11 cellular contexts compared by ENCODE assay signal in genomic region chr1:15384301-15384901, GRCh38. TPM values are rescaled to one million over a fixed set of nuclear protein-coding genes. Genes with fewer than 3 reads are reported as not detected.
A peak's percentile ranks its signal among the peaks of the same experiment; 100 is the strongest.
DNase-seq lines count a peak whose midpoint lies in the region; ATAC-seq, FAIRE-seq and TF ChIP-seq lines count a peak whose summit lies in the region.
"Had no signal": no experiment of that assay in that cellular context is flagged by ENCODE, and none has a peak within 500 bp of the region (broad histone marks: within the 10 kb centered on the region; RNA-seq: fewer than 3 reads in every experiment).

No MANE protein-coding gene starts in this region.

- ATAC-seq in HG02981 (IDR thresholded peaks at IDR 0.05; ENCODE audit: unreplicated experiment) = peak; percentile 52
- peak; percentile 75 to 89 for ATAC-seq in natural killer cell treated with Interleukin-12 subunit alpha and Interleukin-12 subunit beta and Interleukin-15 and Interleukin-18, amount 100 ng/mL, for 72 hours

- H3K9me3 Mint-ChIP-seq in natural killer cell treated with Interleukin-12 subunit alpha and Interleukin-12 subunit beta and Interleukin-15 and Interleukin-18, amount 100 ng/mL, for 72 hours = no peaks in the 10 kb centered on the region
- H3K9me3 Mint-ChIP-seq: activated CD4-positive, alpha-beta memory T cell treated with anti-CD3 and anti-CD28 coated beads, Interleukin-2, amount 10 ng/mL, durations not matched to agents 7 days and 5 days had no signal

- peak overlapping the region; percentile 31 for H3K27ac ChIP-seq in caudate nucleus (ENCODE audit: low read depth, low read length)

- peak overlapping the region; percentile 54 to 85 for H3K27ac Mint-ChIP-seq in natural killer cell treated with Interleukin-12 subunit alpha and Interleukin-12 subunit beta and Interleukin-15 and Interleukin-18, amount 100 ng/mL, for 72 hours
- H3K27ac Mint-ChIP-seq: activated CD4-positive, alpha-beta memory T cell treated with anti-CD3 and anti-CD28 coated beads, Interleukin-2, amount 10 ng/mL, durations not matched to agents 7 days and 5 days had no signal

- DNase-seq in GM12891 (ENCODE audit: insufficient read length, low spot score) = peak; percentile 61
- DNase-seq in caudate nucleus (lab: John Stamatoyannopoulos, UW) = peak in 49 of 61 donors; percentile 7 to 72 (median 39)
- DNase-seq in natural killer cell treated with Interleukin-12 subunit alpha and Interleukin-12 subunit beta and Interleukin-15 and Interleukin-18, amount 100 ng/mL, for 72 hours (ENCODE audit: low spot score) = peak; percentile 71
- no peak for DNase-seq in Kasumi-1 (lab: John Stamatoyannopoulos, UW)
- DNase-seq in NCI-H146 (lab: John Stamatoyannopoulos, UW) = no peak
- DNase-seq in HEK293T (ENCODE audit: extremely low spot score) = no peak
- DNase-seq in RPMI8226 = no peak
- DNase-seq: activated CD4-positive, alpha-beta memory T cell treated with anti-CD3 and anti-CD28 coated beads, Interleukin-2, amount 10 ng/mL, durations not matched to agents 7 days and 5 days; MV-4-11; stimulated activated CD4-positive, alpha-beta T cell treated with anti-CD3 and anti-CD28 coated beads, Interleukin-1b, Interleukin-23, amount 100 ng/mL, for 48 hours had no signal

- no peaks in the 10 kb centered on the region for H3K36me3 Mint-ChIP-seq in natural killer cell treated with Interleukin-12 subunit alpha and Interleukin-12 subunit beta and Interleukin-15 and Interleukin-18, amount 100 ng/mL, for 72 hours

- peak overlapping the region; percentile 81 for H3K4me3 Mint-ChIP-seq in natural killer cell treated with Interleukin-12 subunit alpha and Interleukin-12 subunit beta and Interleukin-15 and Interleukin-18, amount 100 ng/mL, for 72 hours
- H3K4me3 Mint-ChIP-seq: activated CD4-positive, alpha-beta memory T cell treated with anti-CD3 and anti-CD28 coated beads, Interleukin-2, amount 10 ng/mL, durations not matched to agents 7 days and 5 days had no signal

- CTCF ChIA-PET in HEK293T (lab: Yijun Ruan, JAX) = no interaction called here

- POLR2A ChIA-PET in HEK293T (lab: Yijun Ruan, JAX) = no interaction called here

- FAIRE-seq in GM12891 (lab: Jason Lieb, UNC) = peak; percentile 85

- H3K27me3 Mint-ChIP-seq in natural killer cell treated with Interleukin-12 subunit alpha and Interleukin-12 subunit beta and Interleukin-15 and Interleukin-18, amount 100 ng/mL, for 72 hours = no peaks in the 10 kb centered on the region

- no peak for TF ChIP-seq POLR2A in GM12891 (IDR thresholded peaks at IDR 0.05; ENCODE audit: low read depth, low read length)

- peaks cover 32 to 34% of the 10 kb centered on the region in 2 donors for H3K4me1 Mint-ChIP-seq in natural killer cell treated with Interleukin-12 subunit alpha and Interleukin-12 subunit beta and Interleukin-15 and Interleukin-18, amount 100 ng/mL, for 72 hours (ENCODE audit: low read depth in 2 of 2)

TF ChIP-seq in GM12891, 5 proteins besides CTCF, POLR2A, EP300 and RAD21:
- TF ChIP-seq POLR2AphosphoS5 (IDR thresholded peaks at IDR 0.05; ENCODE audit: low read depth, low read length) = no peak
- peak; percentile 100 for TF ChIP-seq POU2F2 (IDR thresholded peaks at IDR 0.05; ENCODE audit: low read depth, low read length)

TF ChIP-seq in HEK293T, 16 proteins besides CTCF, POLR2A, EP300 and RAD21:
- TF ChIP-seq SUZ12 (IDR thresholded peaks at IDR 0.05) = no peak
- no peak for TF ChIP-seq NFRKB (IDR thresholded peaks at IDR 0.05)
- no peak for TF ChIP-seq FOXA1 (IDR thresholded peaks at IDR 0.05)
- no peak for TF ChIP-seq LEF1 (IDR thresholded peaks at IDR 0.05; ENCODE audit: borderline replicate concordance)
- TF ChIP-seq BHLHE40 (IDR thresholded peaks at IDR 0.05; ENCODE audit: borderline replicate concordance) = no peak
- no peak for TF ChIP-seq ARNT (IDR thresholded peaks at IDR 0.05)
- TF ChIP-seq PKNOX1 (IDR thresholded peaks at IDR 0.05) = no peak
- TF ChIP-seq FOXM1 (IDR thresholded peaks at IDR 0.05; ENCODE audit: borderline replicate concordance) = no peak
- no peak for TF ChIP-seq ELF4 (IDR thresholded peaks at IDR 0.05)
- no peak for TF ChIP-seq ZNF384 (IDR thresholded peaks at IDR 0.05)
- TF ChIP-seq SP1 (IDR thresholded peaks at IDR 0.05) = no peak
- TF ChIP-seq HDGF (IDR thresholded peaks at IDR 0.05; ENCODE audit: borderline replicate concordance) = no peak
- TF ChIP-seq CTBP1 (IDR thresholded peaks at IDR 0.05; ENCODE audit: borderline replicate concordance) = no peak
- no peak for TF ChIP-seq TARDBP (IDR thresholded peaks at IDR 0.05)
- no peak for TF ChIP-seq L3MBTL2 (conservative IDR thresholded peaks at IDR 0.05)
- TF ChIP-seq FOXK2 (IDR thresholded peaks at IDR 0.05) = no peak

RNA-seq across cellular contexts. Expression of gene EFHD2, which starts 25.3 kb away (rescaled TPM):
- polyA plus RNA-seq in GM12891 (2012; ENCODE audit: low read depth, missing spikeins) = 63.2 TPM
- total RNA-seq in natural killer cell treated with Interleukin-12 subunit alpha and Interleukin-12 subunit beta and Interleukin-15 and Interleukin-18, amount 100 ng/mL, for 72 hours = 100 to 1,000 TPM; 164 to 185 TPM

RNA-seq across cellular contexts. Expression of gene CTRC, which starts 53.8 kb away (rescaled TPM):
- polyA plus RNA-seq in GM12891 (2012; ENCODE audit: low read depth, missing spikeins) = not detected
- 1 to 10 TPM in 1 of 2 donors, under 1 TPM in 1; 0.53 to 2.3 TPM for total RNA-seq in natural killer cell treated with Interleukin-12 subunit alpha and Interleukin-12 subunit beta and Interleukin-15 and Interleukin-18, amount 100 ng/mL, for 72 hours

Comparison
In these comparisons a context has a peak if more than half of its experiments do, and no peak if none do; other contexts are left out.
1. DNase-seq: peak in GM12891 (single experiment), caudate nucleus (49 of 61) and natural killer cell treated with Interleukin-12 subunit alpha and Interleukin-12 subunit beta and Interleukin-15 and Interleukin-18, amount 100 ng/mL, for 72 hours (single experiment); none in Kasumi-1 (0 of 2), NCI-H146 (single experiment), HEK293T (single experiment) and RPMI8226 (single experiment).